In genomic region chr9:129111762-129112151, GRCh38 we compare ENCODE assay signal across 1 cellular context.
TF ChIP-seq lines count a peak whose summit lies in the region.

No MANE protein-coding gene starts in this region.

TF ChIP-seq in HEK293, 187 proteins besides CTCF, POLR2A, EP300 and RAD21 (continued from another document):
- TF ChIP-seq, protein P1, sequence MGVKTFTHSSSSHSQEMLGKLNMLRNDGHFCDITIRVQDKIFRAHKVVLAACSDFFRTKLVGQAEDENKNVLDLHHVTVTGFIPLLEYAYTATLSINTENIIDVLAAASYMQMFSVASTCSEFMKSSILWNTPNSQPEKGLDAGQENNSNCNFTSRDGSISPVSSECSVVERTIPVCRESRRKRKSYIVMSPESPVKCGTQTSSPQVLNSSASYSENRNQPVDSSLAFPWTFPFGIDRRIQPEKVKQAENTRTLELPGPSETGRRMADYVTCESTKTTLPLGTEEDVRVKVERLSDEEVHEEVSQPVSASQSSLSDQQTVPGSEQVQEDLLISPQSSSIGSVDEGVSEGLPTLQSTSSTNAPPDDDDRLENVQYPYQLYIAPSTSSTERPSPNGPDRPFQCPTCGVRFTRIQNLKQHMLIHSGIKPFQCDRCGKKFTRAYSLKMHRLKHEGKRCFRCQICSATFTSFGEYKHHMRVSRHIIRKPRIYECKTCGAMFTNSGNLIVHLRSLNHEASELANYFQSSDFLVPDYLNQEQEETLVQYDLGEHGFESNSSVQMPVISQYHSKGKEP (tag by site-specific recombination; IDR thresholded peaks at IDR 0.05), result no peak
- TF ChIP-seq ZNF501 (tag by site-specific recombination; IDR thresholded peaks at IDR 0.05) (no peak), ZNF302 (tag by site-specific recombination; IDR thresholded peaks at IDR 0.05; ENCODE audit: low read depth) (no peak), BCL11B (tag by site-specific recombination; IDR thresholded peaks at IDR 0.05; ENCODE audit: low read depth) (0 out of 2 replicates have a peak, but pooled peaks have one; percentile 46), ZNF776 (tag by site-specific recombination; IDR thresholded peaks at IDR 0.05; ENCODE audit: borderline replicate concordance) (no peak), ZIC2 (tag by site-specific recombination; IDR thresholded peaks at IDR 0.05) (no peak), GLI2 (tag by site-specific recombination; IDR thresholded peaks at IDR 0.05; ENCODE audit: borderline replicate concordance, low read depth) (no peak), ZNF571 (tag by site-specific recombination; IDR thresholded peaks at IDR 0.05) (no peak), ZNF19 (tag by site-specific recombination; IDR thresholded peaks at IDR 0.05; ENCODE audit: low read depth) (no peak), MEIS1 (CRISPR knock-in tag; IDR thresholded peaks at IDR 0.05; ENCODE audit: borderline replicate concordance) (no peak), SCRT2 (tag by site-specific recombination; IDR thresholded peaks at IDR 0.05) (peak; percentile 11; the same call in 1 of the 2 replicates), ZNF792 (tag by site-specific recombination; IDR thresholded peaks at IDR 0.05) (no peak), OSR2 (tag by site-specific recombination; IDR thresholded peaks at IDR 0.05) (0 out of 2 replicates have a peak, but pooled peaks have one; percentile 5), IKZF3 (tag by site-specific recombination; IDR thresholded peaks at IDR 0.05) (no peak), ZNF311 (tag by site-specific recombination; IDR thresholded peaks at IDR 0.05; ENCODE audit: borderline replicate concordance) (no peak), ZNF266 (tag by site-specific recombination; IDR thresholded peaks at IDR 0.05; ENCODE audit: low read depth) (no peak), ZNF274 (IDR thresholded peaks at IDR 0.05; ENCODE audit: low read length) (no peak), ZNF274 (tag by site-specific recombination; IDR thresholded peaks at IDR 0.05; ENCODE audit: borderline replicate concordance) (no peak), ZNF155 (tag by site-specific recombination; IDR thresholded peaks at IDR 0.05) (no peak), ZNF184 (tag by site-specific recombination; IDR thresholded peaks at IDR 0.05) (no peak), KLF16 (tag by site-specific recombination; IDR thresholded peaks at IDR 0.05) (no peak; the same call in 1 of the 2 replicates), ZBTB8A (tag by site-specific recombination; IDR thresholded peaks at IDR 0.05) (peak; percentile 80), MYNN (tag by site-specific recombination; IDR thresholded peaks at IDR 0.05; ENCODE audit: borderline replicate concordance) (no peak), ZNF701 (tag by site-specific recombination; IDR thresholded peaks at IDR 0.05) (no peak), ZNF248 (tag by site-specific recombination; IDR thresholded peaks at IDR 0.05) (no peak), ZNF521 (tag by site-specific recombination; IDR thresholded peaks at IDR 0.05) (no peak), ZNF580 (tag by site-specific recombination; IDR thresholded peaks at IDR 0.05) (peak; percentile 57), ZNF341 (tag by site-specific recombination; IDR thresholded peaks at IDR 0.05; ENCODE audit: low read depth) (peak; percentile 77; the same call in 1 of the 2 replicates), ZNF211 (tag by site-specific recombination; IDR thresholded peaks at IDR 0.05; ENCODE audit: low read depth) (no peak), ZNF140 (tag by site-specific recombination; IDR thresholded peaks at IDR 0.05) (no peak), ZFHX2 (tag by site-specific recombination; conservative IDR thresholded peaks at IDR 0.05) (peak; percentile 96), ZNF843 (tag by site-specific recombination; IDR thresholded peaks at IDR 0.05) (no peak), MZF1 (tag by site-specific recombination; IDR thresholded peaks at IDR 0.05; ENCODE audit: borderline replicate concordance) (peak; percentile 75; the same call in 1 of the 2 replicates), GFI1B (tag by site-specific recombination; IDR thresholded peaks at IDR 0.05) (no peak)
- TF ChIP-seq, protein P2, sequence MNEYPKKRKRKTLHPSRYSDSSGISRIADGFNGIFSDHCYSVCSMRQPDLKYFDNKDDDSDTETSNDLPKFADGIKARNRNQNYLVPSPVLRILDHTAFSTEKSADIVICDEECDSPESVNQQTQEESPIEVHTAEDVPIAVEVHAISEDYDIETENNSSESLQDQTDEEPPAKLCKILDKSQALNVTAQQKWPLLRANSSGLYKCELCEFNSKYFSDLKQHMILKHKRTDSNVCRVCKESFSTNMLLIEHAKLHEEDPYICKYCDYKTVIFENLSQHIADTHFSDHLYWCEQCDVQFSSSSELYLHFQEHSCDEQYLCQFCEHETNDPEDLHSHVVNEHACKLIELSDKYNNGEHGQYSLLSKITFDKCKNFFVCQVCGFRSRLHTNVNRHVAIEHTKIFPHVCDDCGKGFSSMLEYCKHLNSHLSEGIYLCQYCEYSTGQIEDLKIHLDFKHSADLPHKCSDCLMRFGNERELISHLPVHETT (tag by site-specific recombination; IDR thresholded peaks at IDR 0.05), result no peak
- TF ChIP-seq, protein P3, sequence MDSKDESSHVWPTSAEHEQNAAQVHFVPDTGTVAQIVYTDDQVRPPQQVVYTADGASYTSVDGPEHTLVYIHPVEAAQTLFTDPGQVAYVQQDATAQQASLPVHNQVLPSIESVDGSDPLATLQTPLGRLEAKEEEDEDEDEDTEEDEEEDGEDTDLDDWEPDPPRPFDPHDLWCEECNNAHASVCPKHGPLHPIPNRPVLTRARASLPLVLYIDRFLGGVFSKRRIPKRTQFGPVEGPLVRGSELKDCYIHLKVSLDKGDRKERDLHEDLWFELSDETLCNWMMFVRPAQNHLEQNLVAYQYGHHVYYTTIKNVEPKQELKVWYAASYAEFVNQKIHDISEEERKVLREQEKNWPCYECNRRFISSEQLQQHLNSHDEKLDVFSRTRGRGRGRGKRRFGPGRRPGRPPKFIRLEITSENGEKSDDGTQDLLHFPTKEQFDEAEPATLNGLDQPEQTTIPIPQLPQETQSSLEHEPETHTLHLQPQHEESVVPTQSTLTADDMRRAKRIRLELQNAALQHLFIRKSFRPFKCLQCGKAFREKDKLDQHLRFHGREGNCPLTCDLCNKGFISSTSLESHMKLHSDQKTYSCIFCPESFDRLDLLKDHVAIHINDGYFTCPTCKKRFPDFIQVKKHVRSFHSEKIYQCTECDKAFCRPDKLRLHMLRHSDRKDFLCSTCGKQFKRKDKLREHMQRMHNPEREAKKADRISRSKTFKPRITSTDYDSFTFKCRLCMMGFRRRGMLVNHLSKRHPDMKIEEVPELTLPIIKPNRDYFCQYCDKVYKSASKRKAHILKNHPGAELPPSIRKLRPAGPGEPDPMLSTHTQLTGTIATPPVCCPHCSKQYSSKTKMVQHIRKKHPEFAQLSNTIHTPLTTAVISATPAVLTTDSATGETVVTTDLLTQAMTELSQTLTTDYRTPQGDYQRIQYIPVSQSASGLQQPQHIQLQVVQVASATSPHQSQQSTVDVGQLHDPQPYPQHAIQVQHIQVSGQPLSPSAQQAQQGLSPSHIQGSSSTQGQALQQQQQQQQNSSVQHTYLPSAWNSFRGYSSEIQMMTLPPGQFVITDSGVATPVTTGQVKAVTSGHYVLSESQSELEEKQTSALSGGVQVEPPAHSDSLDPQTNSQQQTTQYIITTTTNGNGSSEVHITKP (tag by site-specific recombination; IDR thresholded peaks at IDR 0.05), result no peak; the same call in none of the 2 replicates
- TF ChIP-seq, protein P4, sequence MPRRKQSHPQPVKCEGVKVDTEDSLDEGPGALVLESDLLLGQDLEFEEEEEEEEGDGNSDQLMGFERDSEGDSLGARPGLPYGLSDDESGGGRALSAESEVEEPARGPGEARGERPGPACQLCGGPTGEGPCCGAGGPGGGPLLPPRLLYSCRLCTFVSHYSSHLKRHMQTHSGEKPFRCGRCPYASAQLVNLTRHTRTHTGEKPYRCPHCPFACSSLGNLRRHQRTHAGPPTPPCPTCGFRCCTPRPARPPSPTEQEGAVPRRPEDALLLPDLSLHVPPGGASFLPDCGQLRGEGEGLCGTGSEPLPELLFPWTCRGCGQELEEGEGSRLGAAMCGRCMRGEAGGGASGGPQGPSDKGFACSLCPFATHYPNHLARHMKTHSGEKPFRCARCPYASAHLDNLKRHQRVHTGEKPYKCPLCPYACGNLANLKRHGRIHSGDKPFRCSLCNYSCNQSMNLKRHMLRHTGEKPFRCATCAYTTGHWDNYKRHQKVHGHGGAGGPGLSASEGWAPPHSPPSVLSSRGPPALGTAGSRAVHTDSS (tag by site-specific recombination; IDR thresholded peaks at IDR 0.05), result no peak
- TF ChIP-seq, protein P5, sequence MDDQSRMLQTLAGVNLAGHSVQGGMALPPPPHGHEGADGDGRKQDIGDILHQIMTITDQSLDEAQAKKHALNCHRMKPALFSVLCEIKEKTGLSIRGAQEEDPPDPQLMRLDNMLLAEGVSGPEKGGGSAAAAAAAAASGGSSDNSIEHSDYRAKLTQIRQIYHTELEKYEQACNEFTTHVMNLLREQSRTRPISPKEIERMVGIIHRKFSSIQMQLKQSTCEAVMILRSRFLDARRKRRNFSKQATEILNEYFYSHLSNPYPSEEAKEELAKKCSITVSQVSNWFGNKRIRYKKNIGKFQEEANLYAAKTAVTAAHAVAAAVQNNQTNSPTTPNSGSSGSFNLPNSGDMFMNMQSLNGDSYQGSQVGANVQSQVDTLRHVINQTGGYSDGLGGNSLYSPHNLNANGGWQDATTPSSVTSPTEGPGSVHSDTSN (CRISPR knock-in tag; IDR thresholded peaks at IDR 0.05), result 0 out of 2 replicates have a peak, but pooled peaks have one; percentile 1
- TF ChIP-seq, protein P6, sequence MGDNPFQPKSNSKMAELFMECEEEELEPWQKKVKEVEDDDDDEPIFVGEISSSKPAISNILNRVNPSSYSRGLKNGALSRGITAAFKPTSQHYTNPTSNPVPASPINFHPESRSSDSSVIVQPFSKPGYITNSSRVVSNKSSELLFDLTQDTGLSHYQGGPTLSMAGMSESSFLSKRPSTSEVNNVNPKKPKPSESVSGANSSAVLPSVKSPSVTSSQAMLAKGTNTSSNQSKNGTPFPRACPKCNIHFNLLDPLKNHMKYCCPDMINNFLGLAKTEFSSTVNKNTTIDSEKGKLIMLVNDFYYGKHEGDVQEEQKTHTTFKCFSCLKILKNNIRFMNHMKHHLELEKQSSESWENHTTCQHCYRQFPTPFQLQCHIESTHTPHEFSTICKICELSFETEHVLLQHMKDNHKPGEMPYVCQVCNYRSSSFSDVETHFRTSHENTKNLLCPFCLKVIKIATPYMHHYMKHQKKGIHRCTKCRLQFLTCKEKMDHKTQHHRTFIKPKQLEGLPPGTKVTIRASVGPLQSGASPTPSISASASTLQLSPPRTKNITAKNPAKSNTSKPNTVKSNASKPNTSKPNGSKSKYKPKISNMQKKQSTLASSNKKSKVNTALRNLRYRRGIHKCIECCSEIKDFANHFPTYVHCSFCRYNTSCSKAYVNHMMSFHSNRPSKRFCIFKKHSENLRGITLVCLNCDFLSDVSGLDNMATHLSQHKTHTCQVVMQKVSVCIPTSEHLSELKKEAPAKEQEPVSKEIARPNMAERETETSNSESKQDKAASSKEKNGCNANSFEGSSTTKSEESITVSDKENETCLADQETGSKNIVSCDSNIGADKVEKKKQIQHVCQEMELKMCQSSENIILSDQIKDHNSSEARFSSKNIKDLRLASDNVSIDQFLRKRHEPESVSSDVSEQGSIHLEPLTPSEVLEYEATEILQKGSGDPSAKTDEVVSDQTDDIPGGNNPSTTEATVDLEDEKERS (tag by site-specific recombination; IDR thresholded peaks at IDR 0.05), result no peak
- TF ChIP-seq, protein P7, sequence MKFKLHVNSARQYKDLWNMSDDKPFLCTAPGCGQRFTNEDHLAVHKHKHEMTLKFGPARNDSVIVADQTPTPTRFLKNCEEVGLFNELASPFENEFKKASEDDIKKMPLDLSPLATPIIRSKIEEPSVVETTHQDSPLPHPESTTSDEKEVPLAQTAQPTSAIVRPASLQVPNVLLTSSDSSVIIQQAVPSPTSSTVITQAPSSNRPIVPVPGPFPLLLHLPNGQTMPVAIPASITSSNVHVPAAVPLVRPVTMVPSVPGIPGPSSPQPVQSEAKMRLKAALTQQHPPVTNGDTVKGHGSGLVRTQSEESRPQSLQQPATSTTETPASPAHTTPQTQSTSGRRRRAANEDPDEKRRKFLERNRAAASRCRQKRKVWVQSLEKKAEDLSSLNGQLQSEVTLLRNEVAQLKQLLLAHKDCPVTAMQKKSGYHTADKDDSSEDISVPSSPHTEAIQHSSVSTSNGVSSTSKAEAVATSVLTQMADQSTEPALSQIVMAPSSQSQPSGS (tag by site-specific recombination; IDR thresholded peaks at IDR 0.05; ENCODE audit: low read depth), result no peak
